In genomic region chr10:77664018-77664417, GRCh38 we compare ENCODE assay signal across 21 cellular contexts. TPM values are rescaled to one million over a fixed set of nuclear protein-coding genes. Genes with fewer than 3 reads are reported as not detected.
"Had no signal": no experiment of that assay in that cellular context is flagged by ENCODE, and none has a peak within 500 bp of the region (broad histone marks: within the 10 kb centered on the region; RNA-seq: fewer than 3 reads in every experiment).

No MANE protein-coding gene starts in this region.

- H3K27me3 ChIP-seq: vagina had no signal

- H3K27ac ChIP-seq: foreskin keratinocyte, neutrophil, suprapubic skin, tibial artery, upper lobe of right lung, vagina had no signal

- H3K36me3 Mint-ChIP-seq: naive thymus-derived CD4-positive, alpha-beta T cell; stimulated activated effector memory CD8-positive, alpha-beta T cell treated with anti-CD3 and anti-CD28 coated beads, Interleukin-12 subunit alpha, Interleukin-12 subunit beta, amount 100 ng/mL, for 72 hours had no signal

- H3K9me3 ChIP-seq: neutrophil, suprapubic skin, vagina had no signal

- DNase-seq: endodermal cell; erythroblast; hippocampal formation; left colon; left ventricle myocardium superior; mesendoderm; naive thymus-derived CD4-positive, alpha-beta T cell; posterior cingulate gyrus; right cardiac atrium; stimulated activated CD4-positive, alpha-beta T cell treated with anti-CD3 and anti-CD28 coated beads, Interleukin-4, amount 100 ng/mL, for 1 hour; stimulated activated CD8-positive, alpha-beta memory T cell treated with anti-CD3 and anti-CD28 coated beads, Interleukin-4, amount 100 ng/mL, for 48 hours; stimulated activated naive CD8-positive, alpha-beta T cell treated with anti-CD3 and anti-CD28 coated beads, Interleukin-15, Interleukin-2, amounts not matched to agents 100 U/mL and 50 U/mL, for 24 hours; tibial artery; upper lobe of right lung had no signal

- H3K9me3 Mint-ChIP-seq: stimulated activated effector memory CD8-positive, alpha-beta T cell treated with anti-CD3 and anti-CD28 coated beads, Interleukin-12 subunit alpha, Interleukin-12 subunit beta, amount 100 ng/mL, for 72 hours had no signal

- H3K27ac Mint-ChIP-seq: dendritic cell treated with granulocyte-macrophage colony-stimulating factor and Interleukin-4, amounts not matched to agents 40 ng/mL and 50 ng/mL, for 4 days; endodermal cell; naive thymus-derived CD4-positive, alpha-beta T cell; stimulated activated effector memory CD8-positive, alpha-beta T cell treated with anti-CD3 and anti-CD28 coated beads, Interleukin-12 subunit alpha, Interleukin-12 subunit beta, amount 100 ng/mL, for 72 hours had no signal

- H3K36me3 ChIP-seq: neutrophil, suprapubic skin, tibial artery, upper lobe of right lung, vagina had no signal

- H3K4me3 Mint-ChIP-seq: dendritic cell treated with granulocyte-macrophage colony-stimulating factor and Interleukin-4, amounts not matched to agents 40 ng/mL and 50 ng/mL, for 4 days; endodermal cell; naive thymus-derived CD4-positive, alpha-beta T cell; stimulated activated effector memory CD8-positive, alpha-beta T cell treated with anti-CD3 and anti-CD28 coated beads, Interleukin-12 subunit alpha, Interleukin-12 subunit beta, amount 100 ng/mL, for 72 hours had no signal

- H3K4me3 ChIP-seq: lung, suprapubic skin, tibial artery, upper lobe of right lung, vagina had no signal

- H3K4me1 Mint-ChIP-seq: naive thymus-derived CD4-positive, alpha-beta T cell; stimulated activated effector memory CD8-positive, alpha-beta T cell treated with anti-CD3 and anti-CD28 coated beads, Interleukin-12 subunit alpha, Interleukin-12 subunit beta, amount 100 ng/mL, for 72 hours had no signal

- ATAC-seq: left ventricle myocardium superior; naive thymus-derived CD4-positive, alpha-beta T cell; right cardiac atrium; stimulated activated effector memory CD8-positive, alpha-beta T cell treated with anti-CD3 and anti-CD28 coated beads, Interleukin-12 subunit alpha, Interleukin-12 subunit beta, amount 100 ng/mL, for 72 hours; stimulated activated naive CD8-positive, alpha-beta T cell treated with anti-CD3 and anti-CD28 coated beads, Interleukin-15, Interleukin-2, amounts not matched to agents 100 U/mL and 50 U/mL, for 24 hours; upper lobe of right lung had no signal

- H3K4me1 ChIP-seq: suprapubic skin, tibial artery, upper lobe of right lung, vagina had no signal

RNA-seq across cellular contexts. Expression of gene KCNMA1, which starts 26.4 kb away (rescaled TPM):
- polyA plus RNA-seq: naive thymus-derived CD4-positive, alpha-beta T cell had no signal
